ENCODE assay signal across 13 cellular contexts in genomic region chr12:14164266-14164665, GRCh38.
"Had no signal": no experiment of that assay in that cellular context is flagged by ENCODE, and none has a peak within 500 bp of the region (broad histone marks: within the 10 kb centered on the region; RNA-seq: fewer than 3 reads in every experiment).

No MANE protein-coding gene starts in this region.

- H3K4me3 ChIP-seq: gastrocnemius medialis, heart right ventricle, smooth muscle cell had no signal

- H3K9me3 ChIP-seq: gastrocnemius medialis, heart right ventricle had no signal

- H3K4me2 ChIP-seq: smooth muscle cell had no signal

- ATAC-seq: effector memory CD8-positive, alpha-beta T cell; gastrocnemius medialis; heart right ventricle; left lobe of liver; natural killer cell; right cardiac atrium had no signal

- H3K36me3 ChIP-seq: gastrocnemius medialis, heart right ventricle had no signal

- H3K27me3 ChIP-seq: gastrocnemius medialis had no signal

- H3K4me1 ChIP-seq: gastrocnemius medialis, heart right ventricle had no signal

- FAIRE-seq: colon, islet of Langerhans had no signal

- DNase-seq: effector memory CD8-positive, alpha-beta T cell; gastrocnemius medialis; heart right ventricle; hypothalamus; natural killer cell; right cardiac atrium; stimulated activated CD4-positive, alpha-beta T cell treated with anti-CD3 and anti-CD28 coated beads, Interleukin-2, amount 100 ng/mL, for 48 hours; stimulated activated naive CD4-positive, alpha-beta T cell treated with Interleukin-2 at 50 U/mL for 16 hours; trophoblast cell had no signal

- H3K27ac ChIP-seq: gastrocnemius medialis, heart right ventricle had no signal
